ENCODE assay signal across 19 cellular contexts in the genomic region with DNA sequence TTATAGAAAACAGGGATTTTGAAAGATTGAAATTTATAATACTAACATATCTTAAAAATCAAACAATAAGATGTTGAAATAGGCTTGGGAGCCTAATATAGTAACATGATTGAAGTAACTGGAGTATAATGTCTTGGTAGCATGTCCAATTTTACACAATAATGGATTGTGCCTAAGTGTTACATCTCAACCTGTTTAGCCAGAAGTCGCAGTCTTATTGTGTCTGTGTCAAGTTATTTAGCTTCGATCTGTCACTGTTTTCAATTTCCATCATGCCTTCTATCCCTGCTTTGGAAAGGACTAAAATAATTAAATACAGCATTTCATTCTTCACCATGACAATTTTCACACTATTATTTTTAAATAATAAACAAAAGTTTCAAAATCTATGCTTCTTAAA.
DNase-seq lines count a peak whose midpoint lies in the region; FAIRE-seq and TF ChIP-seq lines count a peak whose summit lies in the region.
"Had no signal": no experiment of that assay in that cellular context is flagged by ENCODE, and none has a peak within 500 bp of the region (broad histone marks: within the 10 kb centered on the region; RNA-seq: fewer than 3 reads in every experiment).

No MANE protein-coding gene starts in this region.

- H2AFZ ChIP-seq in MM.1S (ENCODE audit: low read length) = no peak overlapping the region
- H2AFZ ChIP-seq in SU-DHL-6 (ENCODE audit: low read depth, low read length, severe bottlenecking) = peak overlapping the region; percentile 70

- H4K20me1 ChIP-seq in MM.1S (ENCODE audit: insufficient read depth, low read length) = no peaks in the 10 kb centered on the region
- H4K20me1 ChIP-seq in SU-DHL-6 (ENCODE audit: low read depth, low read length) = no peaks in the 10 kb centered on the region
- H4K20me1 ChIP-seq: BLaER1 had no signal

- H3K9me2 ChIP-seq in MM.1S (replicated peaks; ENCODE audit: insufficient read depth, low read length) = no peaks in the 10 kb centered on the region
- no peaks in the 10 kb centered on the region for H3K9me2 ChIP-seq in SU-DHL-6 (replicated peaks; ENCODE audit: insufficient read depth, low read length)

- no peaks in the 10 kb centered on the region for H3K36me3 ChIP-seq in MM.1S (replicated peaks; ENCODE audit: insufficient read depth, low read length)
- H3K36me3 ChIP-seq in SU-DHL-6 (ENCODE audit: low read length) = no peaks in the 10 kb centered on the region
- no peaks in the 10 kb centered on the region for H3K36me3 ChIP-seq in ovary
- H3K36me3 ChIP-seq: BE2C, BLaER1 had no signal

- H3K79me2 ChIP-seq in MM.1S (ENCODE audit: low read length) (no peaks in the 10 kb centered on the region), SU-DHL-6 (ENCODE audit: insufficient read depth, low read length) (no peaks in the 10 kb centered on the region)

- H3K27me3 ChIP-seq in MM.1S (replicated peaks; ENCODE audit: insufficient read depth, low read length) (no peaks in the 10 kb centered on the region), SU-DHL-6 (ENCODE audit: low read length) (no peaks in the 10 kb centered on the region), ovary (no peaks in the 10 kb centered on the region)
- H3K27me3 ChIP-seq: BE2C, BLaER1 had no signal

- TF ChIP-seq POLR2A in ovary (IDR thresholded peaks at IDR 0.05) = no peak

- no peak for TF ChIP-seq EP300 in ovary (IDR thresholded peaks at IDR 0.05)

- peak; percentile 11 for FAIRE-seq in D721Med (lab: Jason Lieb, UNC)
- FAIRE-seq: GM12891, GM19239 had no signal

- H3F3A ChIP-seq in MM.1S (ENCODE audit: insufficient read depth, low read length) = no peaks in the 10 kb centered on the region
- H3F3A ChIP-seq in SU-DHL-6 (ENCODE audit: insufficient read depth) = no peaks in the 10 kb centered on the region

- peak overlapping the region; percentile 10; the same call in 1 of the 2 replicates for H3K9ac ChIP-seq in MM.1S (ENCODE audit: low read length)
- no peak overlapping the region for H3K9ac ChIP-seq in SU-DHL-6 (ENCODE audit: low read length)
- H3K9ac ChIP-seq: BLaER1 had no signal

- peak overlapping the region; percentile 13; the same call in 1 of the 2 replicates for H3K4me2 ChIP-seq in MM.1S (ENCODE audit: low read depth, low read length)
- no peak overlapping the region for H3K4me2 ChIP-seq in SU-DHL-6 (ENCODE audit: low read depth, low read length, poor library complexity, severe bottlenecking)
- H3K4me2 ChIP-seq: BLaER1 had no signal

- H3K27ac ChIP-seq in MM.1S (ENCODE audit: low read length) (peak overlapping the region; percentile 15; the same call in 1 of the 2 replicates), SU-DHL-6 (ENCODE audit: low read depth, low read length) (no peak overlapping the region), ovary (no peak overlapping the region)
- H3K27ac ChIP-seq: BLaER1 had no signal

- DNase-seq in D721Med (ENCODE audit: insufficient read length, low spot score) = no peak
- no peak for DNase-seq in MM.1S
- no peak for DNase-seq in dedifferentiated amniotic fluid mesenchymal stem cell (ENCODE audit: extremely low spot score)
- DNase-seq in ovary = no peak
- DNase-seq in HT-29 (ENCODE audit: low spot score) = no peak
- DNase-seq: 8988T; ACHN; BE2C; C1 segment of cervical spinal cord; CD4-positive, alpha-beta memory T cell; CD4-positive, CD25-positive, alpha-beta regulatory T cell; CD8-positive, alpha-beta memory T cell; COR-L47; DMS79 treated with DMSO at 0.1 percent for 48 hours; GF-D8 had no signal

- intact Hi-C loops in ovary (cut with DNase I) = no loop called here

- H3K9me3 ChIP-seq in MM.1S (replicated peaks; ENCODE audit: insufficient read depth, low read length) = no peaks in the 10 kb centered on the region
- H3K9me3 ChIP-seq in SU-DHL-6 (ENCODE audit: insufficient read depth, low read length) = no peaks in the 10 kb centered on the region
- no peaks in the 10 kb centered on the region for H3K9me3 ChIP-seq in ovary
- H3K9me3 ChIP-seq: BE2C had no signal

- H3K4me3 ChIP-seq in MM.1S (ENCODE audit: low read length) = no peak overlapping the region
- H3K4me3 ChIP-seq in SU-DHL-6 (ENCODE audit: insufficient read depth, low read length, poor library complexity, severe bottlenecking) = no peak overlapping the region
- no peak overlapping the region for H3K4me3 ChIP-seq in ovary
- H3K4me3 ChIP-seq: BLaER1 had no signal

- WGBS in ovary, 3 donors = 67 to 95% (median 67%) methylated on average over 2 of the region's 2 CpGs

- no peak for TF ChIP-seq CTCF in D721Med (IDR thresholded peaks at IDR 0.05; ENCODE audit: insufficient read depth, missing control alignments)
- no peak for TF ChIP-seq CTCF in MM.1S (IDR thresholded peaks at IDR 0.05; ENCODE audit: low read length)
- no peak for TF ChIP-seq CTCF in SU-DHL-6 (IDR thresholded peaks at IDR 0.05; ENCODE audit: insufficient read depth, low read length, poor library complexity, severe bottlenecking)
- no peak for TF ChIP-seq CTCF in ovary (IDR thresholded peaks at IDR 0.05)

- H3K4me1 ChIP-seq in MM.1S (ENCODE audit: low read length) (no peaks in the 10 kb centered on the region), ovary (ENCODE audit: insufficient read depth) (no peaks in the 10 kb centered on the region)
- H3K4me1 ChIP-seq: BE2C, BLaER1 had no signal
